In the genomic region with DNA sequence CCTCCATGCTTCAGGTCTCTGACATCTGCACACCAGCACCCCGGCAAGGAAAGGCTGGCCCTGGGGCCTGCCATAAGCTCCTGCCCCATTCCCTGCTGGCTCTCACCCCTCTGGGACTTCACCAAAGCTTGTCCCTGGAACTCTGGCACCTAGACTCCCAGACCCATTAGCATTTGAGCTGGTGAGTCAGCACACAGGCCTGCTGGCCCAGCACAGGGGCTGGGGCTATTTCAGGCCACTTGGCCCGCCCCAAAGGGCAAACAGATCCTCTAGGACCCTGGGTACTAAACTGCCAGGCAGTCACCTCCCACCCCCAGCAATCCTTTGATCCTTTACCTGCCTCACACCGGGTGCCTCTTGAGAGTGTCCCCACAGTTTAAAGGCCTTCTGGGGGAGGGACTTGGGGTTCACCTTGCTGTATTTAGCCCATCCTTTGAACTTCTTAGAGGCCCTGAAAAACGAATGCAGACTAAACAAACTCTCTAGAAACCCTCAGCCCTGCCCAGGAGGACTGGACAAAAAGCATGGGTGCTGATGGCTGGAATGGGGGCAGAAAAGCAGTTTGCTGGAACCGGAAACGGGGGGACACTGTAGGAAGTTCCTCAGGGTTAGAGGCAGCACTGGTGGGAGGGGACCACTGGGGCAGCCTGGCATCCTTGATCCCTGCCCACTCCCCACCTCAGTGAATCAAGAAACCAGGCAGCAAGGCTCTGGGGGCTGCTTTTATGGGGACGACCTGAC, we compare ENCODE assay signal across 1 cellular context.
TF ChIP-seq lines count a peak whose summit lies in the region.

No MANE protein-coding gene starts in this region.

TF ChIP-seq in HepG2, 621 proteins besides CTCF, POLR2A, EP300 and RAD21 (continued from another document and continues in another):
- TF ChIP-seq, protein P1, sequence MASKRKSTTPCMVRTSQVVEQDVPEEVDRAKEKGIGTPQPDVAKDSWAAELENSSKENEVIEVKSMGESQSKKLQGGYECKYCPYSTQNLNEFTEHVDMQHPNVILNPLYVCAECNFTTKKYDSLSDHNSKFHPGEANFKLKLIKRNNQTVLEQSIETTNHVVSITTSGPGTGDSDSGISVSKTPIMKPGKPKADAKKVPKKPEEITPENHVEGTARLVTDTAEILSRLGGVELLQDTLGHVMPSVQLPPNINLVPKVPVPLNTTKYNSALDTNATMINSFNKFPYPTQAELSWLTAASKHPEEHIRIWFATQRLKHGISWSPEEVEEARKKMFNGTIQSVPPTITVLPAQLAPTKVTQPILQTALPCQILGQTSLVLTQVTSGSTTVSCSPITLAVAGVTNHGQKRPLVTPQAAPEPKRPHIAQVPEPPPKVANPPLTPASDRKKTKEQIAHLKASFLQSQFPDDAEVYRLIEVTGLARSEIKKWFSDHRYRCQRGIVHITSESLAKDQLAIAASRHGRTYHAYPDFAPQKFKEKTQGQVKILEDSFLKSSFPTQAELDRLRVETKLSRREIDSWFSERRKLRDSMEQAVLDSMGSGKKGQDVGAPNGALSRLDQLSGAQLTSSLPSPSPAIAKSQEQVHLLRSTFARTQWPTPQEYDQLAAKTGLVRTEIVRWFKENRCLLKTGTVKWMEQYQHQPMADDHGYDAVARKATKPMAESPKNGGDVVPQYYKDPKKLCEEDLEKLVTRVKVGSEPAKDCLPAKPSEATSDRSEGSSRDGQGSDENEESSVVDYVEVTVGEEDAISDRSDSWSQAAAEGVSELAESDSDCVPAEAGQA (IDR thresholded peaks at IDR 0.05; ENCODE audit: low read depth) = no peak
- TF ChIP-seq, protein P1 (CRISPR knock-in tag; IDR thresholded peaks at IDR 0.05; ENCODE audit: borderline replicate concordance) = no peak
- TF ChIP-seq NFIB (CRISPR knock-in tag; IDR thresholded peaks at IDR 0.05; ENCODE audit: borderline replicate concordance) = no peak
- TF ChIP-seq RXRA (CRISPR knock-in tag; IDR thresholded peaks at IDR 0.05) = peak; percentile 95
- 0 out of 2 replicates have a peak, but pooled peaks have one; percentile 14 for TF ChIP-seq ARNT2 (CRISPR knock-in tag; IDR thresholded peaks at IDR 0.05; ENCODE audit: low read depth)
- TF ChIP-seq ZBTB7B (CRISPR knock-in tag; IDR thresholded peaks at IDR 0.05) = peak; percentile 63; the same call in 1 of the 2 replicates
- peak; percentile 23; the same call in 1 of the 2 replicates for TF ChIP-seq NFE2L2 (IDR thresholded peaks at IDR 0.05; ENCODE audit: low read length)
- no peak for TF ChIP-seq THAP11 (CRISPR knock-in tag; IDR thresholded peaks at IDR 0.05)
- peak; percentile 44; the same call in 1 of the 2 replicates for TF ChIP-seq POLR2G (IDR thresholded peaks at IDR 0.05; ENCODE audit: low read depth, low read length)
- TF ChIP-seq MAFG (CRISPR knock-in tag; IDR thresholded peaks at IDR 0.05) = no peak
- no peak for TF ChIP-seq BRCA1 (CRISPR knock-in tag; IDR thresholded peaks at IDR 0.05)
- TF ChIP-seq, protein P2, sequence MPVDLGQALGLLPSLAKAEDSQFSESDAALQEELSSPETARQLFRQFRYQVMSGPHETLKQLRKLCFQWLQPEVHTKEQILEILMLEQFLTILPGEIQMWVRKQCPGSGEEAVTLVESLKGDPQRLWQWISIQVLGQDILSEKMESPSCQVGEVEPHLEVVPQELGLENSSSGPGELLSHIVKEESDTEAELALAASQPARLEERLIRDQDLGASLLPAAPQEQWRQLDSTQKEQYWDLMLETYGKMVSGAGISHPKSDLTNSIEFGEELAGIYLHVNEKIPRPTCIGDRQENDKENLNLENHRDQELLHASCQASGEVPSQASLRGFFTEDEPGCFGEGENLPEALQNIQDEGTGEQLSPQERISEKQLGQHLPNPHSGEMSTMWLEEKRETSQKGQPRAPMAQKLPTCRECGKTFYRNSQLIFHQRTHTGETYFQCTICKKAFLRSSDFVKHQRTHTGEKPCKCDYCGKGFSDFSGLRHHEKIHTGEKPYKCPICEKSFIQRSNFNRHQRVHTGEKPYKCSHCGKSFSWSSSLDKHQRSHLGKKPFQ (CRISPR knock-in tag; IDR thresholded peaks at IDR 0.05; ENCODE audit: insufficient replicate concordance) = no peak
- TF ChIP-seq ZFY (CRISPR knock-in tag; IDR thresholded peaks at IDR 0.05) = peak; percentile 56; the same call in 1 of the 2 replicates
- TF ChIP-seq NONO (IDR thresholded peaks at IDR 0.05) = no peak
- TF ChIP-seq NONO (CRISPR knock-in tag; conservative IDR thresholded peaks at IDR 0.05) = no peak; the same call in 1 of the 2 replicates
- TF ChIP-seq, protein P3, sequence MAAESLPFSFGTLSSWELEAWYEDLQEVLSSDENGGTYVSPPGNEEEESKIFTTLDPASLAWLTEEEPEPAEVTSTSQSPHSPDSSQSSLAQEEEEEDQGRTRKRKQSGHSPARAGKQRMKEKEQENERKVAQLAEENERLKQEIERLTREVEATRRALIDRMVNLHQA (CRISPR knock-in tag; IDR thresholded peaks at IDR 0.05) = no peak
- TF ChIP-seq, protein P4, sequence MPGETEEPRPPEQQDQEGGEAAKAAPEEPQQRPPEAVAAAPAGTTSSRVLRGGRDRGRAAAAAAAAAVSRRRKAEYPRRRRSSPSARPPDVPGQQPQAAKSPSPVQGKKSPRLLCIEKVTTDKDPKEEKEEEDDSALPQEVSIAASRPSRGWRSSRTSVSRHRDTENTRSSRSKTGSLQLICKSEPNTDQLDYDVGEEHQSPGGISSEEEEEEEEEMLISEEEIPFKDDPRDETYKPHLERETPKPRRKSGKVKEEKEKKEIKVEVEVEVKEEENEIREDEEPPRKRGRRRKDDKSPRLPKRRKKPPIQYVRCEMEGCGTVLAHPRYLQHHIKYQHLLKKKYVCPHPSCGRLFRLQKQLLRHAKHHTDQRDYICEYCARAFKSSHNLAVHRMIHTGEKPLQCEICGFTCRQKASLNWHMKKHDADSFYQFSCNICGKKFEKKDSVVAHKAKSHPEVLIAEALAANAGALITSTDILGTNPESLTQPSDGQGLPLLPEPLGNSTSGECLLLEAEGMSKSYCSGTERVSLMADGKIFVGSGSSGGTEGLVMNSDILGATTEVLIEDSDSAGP (CRISPR knock-in tag; IDR thresholded peaks at IDR 0.05; ENCODE audit: borderline replicate concordance) = peak; percentile 56; the same call in 1 of the 2 replicates
- TF ChIP-seq ZNF556 (CRISPR knock-in tag; IDR thresholded peaks at IDR 0.05; ENCODE audit: borderline replicate concordance) = no peak
- TF ChIP-seq HMG20B (CRISPR knock-in tag; conservative IDR thresholded peaks at IDR 0.05) = 0 out of 2 replicates have a peak, but pooled peaks have one; percentile 9
- TF ChIP-seq, protein P5, sequence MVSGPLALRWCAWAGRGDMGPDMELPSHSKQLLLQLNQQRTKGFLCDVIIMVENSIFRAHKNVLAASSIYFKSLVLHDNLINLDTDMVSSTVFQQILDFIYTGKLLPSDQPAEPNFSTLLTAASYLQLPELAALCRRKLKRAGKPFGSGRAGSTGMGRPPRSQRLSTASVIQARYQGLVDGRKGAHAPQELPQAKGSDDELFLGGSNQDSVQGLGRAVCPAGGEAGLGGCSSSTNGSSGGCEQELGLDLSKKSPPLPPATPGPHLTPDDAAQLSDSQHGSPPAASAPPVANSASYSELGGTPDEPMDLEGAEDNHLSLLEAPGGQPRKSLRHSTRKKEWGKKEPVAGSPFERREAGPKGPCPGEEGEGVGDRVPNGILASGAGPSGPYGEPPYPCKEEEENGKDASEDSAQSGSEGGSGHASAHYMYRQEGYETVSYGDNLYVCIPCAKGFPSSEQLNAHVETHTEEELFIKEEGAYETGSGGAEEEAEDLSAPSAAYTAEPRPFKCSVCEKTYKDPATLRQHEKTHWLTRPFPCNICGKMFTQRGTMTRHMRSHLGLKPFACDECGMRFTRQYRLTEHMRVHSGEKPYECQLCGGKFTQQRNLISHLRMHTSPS (CRISPR knock-in tag; IDR thresholded peaks at IDR 0.05; ENCODE audit: low read depth) = peak; percentile 71; the same call in 1 of the 2 replicates
- peak; percentile 42 for TF ChIP-seq KAT8 (CRISPR knock-in tag; IDR thresholded peaks at IDR 0.05)
- peak; percentile 58; the same call in 1 of the 2 replicates for TF ChIP-seq ATF7-NPFF (CRISPR knock-in tag; IDR thresholded peaks at IDR 0.05; ENCODE audit: low read depth)
- TF ChIP-seq SP5 (CRISPR knock-in tag; IDR thresholded peaks at IDR 0.05; ENCODE audit: borderline replicate concordance, low read depth) = peak; percentile 92
- no peak for TF ChIP-seq ZNF782 (CRISPR knock-in tag; IDR thresholded peaks at IDR 0.05; ENCODE audit: borderline replicate concordance)
- TF ChIP-seq NRL (CRISPR knock-in tag; IDR thresholded peaks at IDR 0.05; ENCODE audit: borderline replicate concordance) = no peak
- peak; percentile 82 for TF ChIP-seq HDAC1 (CRISPR knock-in tag; IDR thresholded peaks at IDR 0.05)
- TF ChIP-seq, protein P6, sequence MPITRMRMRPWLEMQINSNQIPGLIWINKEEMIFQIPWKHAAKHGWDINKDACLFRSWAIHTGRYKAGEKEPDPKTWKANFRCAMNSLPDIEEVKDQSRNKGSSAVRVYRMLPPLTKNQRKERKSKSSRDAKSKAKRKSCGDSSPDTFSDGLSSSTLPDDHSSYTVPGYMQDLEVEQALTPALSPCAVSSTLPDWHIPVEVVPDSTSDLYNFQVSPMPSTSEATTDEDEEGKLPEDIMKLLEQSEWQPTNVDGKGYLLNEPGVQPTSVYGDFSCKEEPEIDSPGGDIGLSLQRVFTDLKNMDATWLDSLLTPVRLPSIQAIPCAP (CRISPR knock-in tag; IDR thresholded peaks at IDR 0.05; ENCODE audit: low read depth) = no peak
- TF ChIP-seq, protein P7, sequence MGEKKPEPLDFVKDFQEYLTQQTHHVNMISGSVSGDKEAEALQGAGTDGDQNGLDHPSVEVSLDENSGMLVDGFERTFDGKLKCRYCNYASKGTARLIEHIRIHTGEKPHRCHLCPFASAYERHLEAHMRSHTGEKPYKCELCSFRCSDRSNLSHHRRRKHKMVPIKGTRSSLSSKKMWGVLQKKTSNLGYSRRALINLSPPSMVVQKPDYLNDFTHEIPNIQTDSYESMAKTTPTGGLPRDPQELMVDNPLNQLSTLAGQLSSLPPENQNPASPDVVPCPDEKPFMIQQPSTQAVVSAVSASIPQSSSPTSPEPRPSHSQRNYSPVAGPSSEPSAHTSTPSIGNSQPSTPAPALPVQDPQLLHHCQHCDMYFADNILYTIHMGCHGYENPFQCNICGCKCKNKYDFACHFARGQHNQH (CRISPR knock-in tag; IDR thresholded peaks at IDR 0.05) = peak; percentile 32; the same call in 1 of the 2 replicates
- TF ChIP-seq POLR2AphosphoS5 (IDR thresholded peaks at IDR 0.05; ENCODE audit: low read depth, low read length) = peak; percentile 17; the same call in 1 of the 2 replicates
- TF ChIP-seq, protein P8, sequence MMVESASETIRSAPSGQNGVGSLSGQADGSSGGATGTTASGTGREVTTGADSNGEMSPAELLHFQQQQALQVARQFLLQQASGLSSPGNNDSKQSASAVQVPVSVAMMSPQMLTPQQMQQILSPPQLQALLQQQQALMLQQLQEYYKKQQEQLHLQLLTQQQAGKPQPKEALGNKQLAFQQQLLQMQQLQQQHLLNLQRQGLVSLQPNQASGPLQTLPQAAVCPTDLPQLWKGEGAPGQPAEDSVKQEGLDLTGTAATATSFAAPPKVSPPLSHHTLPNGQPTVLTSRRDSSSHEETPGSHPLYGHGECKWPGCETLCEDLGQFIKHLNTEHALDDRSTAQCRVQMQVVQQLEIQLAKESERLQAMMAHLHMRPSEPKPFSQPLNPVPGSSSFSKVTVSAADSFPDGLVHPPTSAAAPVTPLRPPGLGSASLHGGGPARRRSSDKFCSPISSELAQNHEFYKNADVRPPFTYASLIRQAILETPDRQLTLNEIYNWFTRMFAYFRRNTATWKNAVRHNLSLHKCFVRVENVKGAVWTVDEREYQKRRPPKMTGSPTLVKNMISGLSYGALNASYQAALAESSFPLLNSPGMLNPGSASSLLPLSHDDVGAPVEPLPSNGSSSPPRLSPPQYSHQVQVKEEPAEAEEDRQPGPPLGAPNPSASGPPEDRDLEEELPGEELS (CRISPR knock-in tag; IDR thresholded peaks at IDR 0.05) = peak; percentile 32; the same call in 1 of the 2 replicates
- peak; percentile 57; the same call in 1 of the 2 replicates for TF ChIP-seq TBX2 (CRISPR knock-in tag; IDR thresholded peaks at IDR 0.05; ENCODE audit: borderline replicate concordance)
- TF ChIP-seq ZNF879 (CRISPR knock-in tag; IDR thresholded peaks at IDR 0.05) = no peak
- no peak for TF ChIP-seq ZNF549 (CRISPR knock-in tag; IDR thresholded peaks at IDR 0.05)
- TF ChIP-seq, protein P9, sequence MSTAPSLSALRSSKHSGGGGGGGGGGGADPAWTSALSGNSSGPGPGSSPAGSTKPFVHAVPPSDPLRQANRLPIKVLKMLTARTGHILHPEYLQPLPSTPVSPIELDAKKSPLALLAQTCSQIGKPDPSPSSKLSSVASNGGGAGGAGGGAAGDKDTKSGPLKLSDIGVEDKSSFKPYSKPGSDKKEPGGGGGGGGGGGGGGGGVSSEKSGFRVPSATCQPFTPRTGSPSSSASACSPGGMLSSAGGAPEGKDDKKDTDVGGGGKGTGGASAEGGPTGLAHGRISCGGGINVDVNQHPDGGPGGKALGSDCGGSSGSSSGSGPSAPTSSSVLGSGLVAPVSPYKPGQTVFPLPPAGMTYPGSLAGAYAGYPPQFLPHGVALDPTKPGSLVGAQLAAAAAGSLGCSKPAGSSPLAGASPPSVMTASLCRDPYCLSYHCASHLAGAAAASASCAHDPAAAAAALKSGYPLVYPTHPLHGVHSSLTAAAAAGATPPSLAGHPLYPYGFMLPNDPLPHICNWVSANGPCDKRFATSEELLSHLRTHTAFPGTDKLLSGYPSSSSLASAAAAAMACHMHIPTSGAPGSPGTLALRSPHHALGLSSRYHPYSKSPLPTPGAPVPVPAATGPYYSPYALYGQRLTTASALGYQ (CRISPR knock-in tag; IDR thresholded peaks at IDR 0.05) = peak; percentile 57; the same call in 1 of the 2 replicates
- TF ChIP-seq ZNF337 (CRISPR knock-in tag; IDR thresholded peaks at IDR 0.05; ENCODE audit: borderline replicate concordance, low read depth) = no peak
- TF ChIP-seq PHF5A (CRISPR knock-in tag; IDR thresholded peaks at IDR 0.05; ENCODE audit: low read depth, unreplicated experiment) = peak; percentile 30
- no peak for TF ChIP-seq MLLT10 (CRISPR knock-in tag; IDR thresholded peaks at IDR 0.05)
- TF ChIP-seq HNF4A (CRISPR knock-in tag; IDR thresholded peaks at IDR 0.05) = peak; percentile 69
